ENCODE assay signal across 9 cellular contexts in the genomic region with DNA sequence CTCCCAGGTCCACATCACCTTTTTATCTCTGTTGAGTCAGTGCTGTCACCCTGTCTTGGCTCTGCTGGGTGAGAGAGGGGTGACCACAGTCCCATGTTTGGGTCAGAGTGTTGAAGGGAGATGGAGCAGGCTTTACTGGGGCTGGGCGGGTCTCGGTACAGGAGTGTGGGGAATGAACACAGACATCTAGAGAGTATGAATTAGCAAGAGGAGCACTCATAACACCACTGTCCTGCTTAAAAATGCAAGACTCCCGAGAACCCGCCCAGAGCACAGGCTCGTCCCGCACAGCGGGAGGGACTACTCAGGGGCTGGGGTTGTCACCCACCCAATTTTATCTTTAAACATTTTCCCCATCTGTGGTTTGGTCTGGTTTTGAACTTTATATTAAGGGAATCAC. TPM values are rescaled to one million over a fixed set of nuclear protein-coding genes. Genes with fewer than 3 reads are reported as not detected.
"Had no signal": no experiment of that assay in that cellular context is flagged by ENCODE, and none has a peak within 500 bp of the region (broad histone marks: within the 10 kb centered on the region; RNA-seq: fewer than 3 reads in every experiment).

No MANE protein-coding gene starts in this region.

- DNase-seq: GDM1, GF-D8 had no signal

- FAIRE-seq: G401.6, GM12878, GM12891, GM12892, GM18507, GM19239 had no signal

- H3K4me3 ChIP-seq: GM12878 had no signal

- ATAC-seq: GM12878 had no signal

RNA-seq across cellular contexts. Expression of a gene that starts 27.5 kb away (rescaled TPM):
- total RNA-seq: G401, GM12878 had no signal
- polyA plus RNA-seq: GM12878 had no signal
